In the genomic region with DNA sequence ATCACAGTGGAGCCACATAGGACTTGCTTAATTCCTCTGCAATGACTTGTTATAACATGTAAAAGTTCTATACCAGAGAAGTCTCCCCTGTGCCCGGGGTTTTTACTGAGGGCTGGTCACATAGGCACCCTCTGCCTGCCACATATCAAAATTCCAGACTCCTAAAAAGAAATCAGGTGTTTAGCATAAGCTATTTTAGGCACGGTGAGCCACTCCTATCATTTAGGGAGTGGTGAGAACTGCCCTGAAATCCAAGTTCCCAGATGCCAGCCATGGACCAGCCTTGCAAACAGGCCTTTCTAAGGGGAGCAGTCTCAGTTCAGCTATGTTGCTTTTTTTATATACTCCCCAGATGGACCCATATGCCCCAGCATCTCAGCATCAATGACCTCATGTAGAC, we compare ENCODE assay signal across 20 cellular contexts.
DNase-seq lines count a peak whose midpoint lies in the region; ATAC-seq and TF ChIP-seq lines count a peak whose summit lies in the region.
"Had no signal": no experiment of that assay in that cellular context is flagged by ENCODE, and none has a peak within 500 bp of the region (broad histone marks: within the 10 kb centered on the region; RNA-seq: fewer than 3 reads in every experiment).

No MANE protein-coding gene starts in this region.

- TF ChIP-seq CTCF in RWPE2 (IDR thresholded peaks at IDR 0.05; ENCODE audit: poor library complexity, severe bottlenecking) (no peak), epithelial cell of esophagus (IDR thresholded peaks at IDR 0.05; ENCODE audit: insufficient read depth, low read depth, low read length, missing control alignments) (no peak)

- intact Hi-C loops in Right ventricle myocardium superior (cut with DNase I) (no loop called here), left ventricle myocardium superior (cut with micrococcal nuclease) (no loop called here)

- ATAC-seq in RWPE2 (ENCODE audit: low read depth) = peak; percentile 24; the same call in 2 of the 3 replicates
- peak; percentile 71 for ATAC-seq in Right ventricle myocardium superior (ENCODE audit: poor library complexity)
- peak; percentile 81 for ATAC-seq in left ventricle myocardium superior
- ATAC-seq: GM23338 had no signal

- no peaks in the 10 kb centered on the region for H3K9me3 ChIP-seq in RWPE2 (ENCODE audit: severe bottlenecking)
- H3K9me3 ChIP-seq: BE2C had no signal

- peaks cover 4% of the 10 kb centered on the region for H3K4me1 ChIP-seq in RWPE2 (ENCODE audit: insufficient read depth, poor library complexity, severe bottlenecking)
- H3K4me1 ChIP-seq: BE2C had no signal

- peaks cover 95% of the 10 kb centered on the region for H3K36me3 ChIP-seq in RWPE2 (ENCODE audit: low read depth)
- H3K36me3 ChIP-seq: BE2C had no signal

- no peak overlapping the region for H3K27ac ChIP-seq in RWPE2 (ENCODE audit: poor library complexity, severe bottlenecking)

- no peaks in the 10 kb centered on the region for H3K27me3 ChIP-seq in RWPE2 (ENCODE audit: insufficient read depth, poor library complexity, severe bottlenecking)
- H3K27me3 ChIP-seq: BE2C had no signal

- no peak overlapping the region for H3K4me3 ChIP-seq in RWPE2 (ENCODE audit: severe bottlenecking)
- H3K4me3 ChIP-seq in epithelial cell of esophagus (ENCODE audit: low read length) = no peak overlapping the region
- H3K4me3 ChIP-seq: GM23338 had no signal

- no peak for DNase-seq in RWPE2 (ENCODE audit: low spot score)
- peak; percentile 49 for DNase-seq in epithelial cell of esophagus (ENCODE audit: low read depth)
- DNase-seq in Right ventricle myocardium superior = no peak
- no peak for DNase-seq in left ventricle myocardium superior
- no peak for DNase-seq in GM03348 (ENCODE audit: low spot score)
- no peak for DNase-seq in A172 (ENCODE audit: low spot score)
- DNase-seq in amniotic stem cell (lab: John Stamatoyannopoulos, UW) = no peak
- no peak for DNase-seq in activated gamma-delta T cell treated with Interleukin-2 at 50 U/mL for 16 hours
- DNase-seq: ACHN; BE2C; C1 segment of cervical spinal cord; CD4-positive, CD25-positive, alpha-beta regulatory T cell; CD8-positive, alpha-beta memory T cell; COR-L47; DMS 273 treated with DMSO at 0.1 percent for 48 hours; DMS53; DND-41; HCEC 1CT; IMR-90 had no signal

Comparison
In these comparisons a context has a peak if more than half of its experiments do, and no peak if none do; other contexts are left out.
1. ATAC-seq: peak in every context shown above with its lines; median percentile 81 in left ventricle myocardium superior; 71 in Right ventricle myocardium superior; 24 in RWPE2.